Comparison of ENCODE assay signal across 1 cellular context in the genomic region with DNA sequence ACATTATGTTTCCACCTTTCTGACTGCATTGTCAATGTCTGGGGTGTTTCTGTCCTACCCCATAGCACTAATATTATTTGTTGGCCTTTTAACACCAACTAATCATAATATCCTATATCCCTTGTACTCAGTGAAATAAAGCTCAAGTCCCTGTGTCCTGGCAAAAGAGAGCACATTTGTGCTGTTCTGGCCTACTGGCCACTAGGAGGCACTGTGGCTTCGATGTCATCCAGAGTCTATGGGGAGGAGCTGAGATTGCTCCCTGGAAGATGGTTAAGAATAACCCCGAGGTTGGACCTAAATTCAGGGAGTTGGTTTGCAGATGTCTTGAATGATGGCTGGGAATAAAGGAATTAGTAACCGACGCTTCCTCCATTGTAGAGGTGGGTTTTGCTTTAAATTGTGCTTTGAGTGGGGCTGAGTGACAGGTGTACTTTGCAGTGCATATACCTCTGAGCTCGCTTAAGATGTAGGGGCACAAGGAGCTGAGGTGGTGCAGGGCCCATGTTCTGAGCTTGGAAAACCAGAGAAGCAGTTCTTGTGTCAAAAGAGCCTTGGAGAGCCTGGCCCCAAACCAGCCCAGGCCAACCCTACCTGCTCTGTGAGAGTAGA.
TF ChIP-seq lines count a peak whose summit lies in the region.

No MANE protein-coding gene starts in this region.

TF ChIP-seq in K562, 482 proteins besides CTCF, POLR2A, EP300 and RAD21 (continued from another document):
- TF ChIP-seq ADNP (tag; IDR thresholded peaks at IDR 0.05) (no peak), DEAF1 (CRISPR knock-in tag; IDR thresholded peaks at IDR 0.05) (0 out of 2 replicates have a peak, but pooled peaks have one; percentile 12), CTCFL (IDR thresholded peaks at IDR 0.05; ENCODE audit: borderline replicate concordance, insufficient read depth, low read depth, low read length, poor library complexity, severe bottlenecking) (peak; percentile 24), ARID1B (IDR thresholded peaks at IDR 0.05) (no peak), ZNF589 (CRISPR knock-in tag; IDR thresholded peaks at IDR 0.05; ENCODE audit: low read depth) (no peak), KLF16 (IDR thresholded peaks at IDR 0.05) (peak; percentile 73), MECOM (CRISPR knock-in tag; IDR thresholded peaks at IDR 0.05) (no peak), ELF2 (CRISPR knock-in tag; IDR thresholded peaks at IDR 0.05) (no peak)
- TF ChIP-seq, protein P1, sequence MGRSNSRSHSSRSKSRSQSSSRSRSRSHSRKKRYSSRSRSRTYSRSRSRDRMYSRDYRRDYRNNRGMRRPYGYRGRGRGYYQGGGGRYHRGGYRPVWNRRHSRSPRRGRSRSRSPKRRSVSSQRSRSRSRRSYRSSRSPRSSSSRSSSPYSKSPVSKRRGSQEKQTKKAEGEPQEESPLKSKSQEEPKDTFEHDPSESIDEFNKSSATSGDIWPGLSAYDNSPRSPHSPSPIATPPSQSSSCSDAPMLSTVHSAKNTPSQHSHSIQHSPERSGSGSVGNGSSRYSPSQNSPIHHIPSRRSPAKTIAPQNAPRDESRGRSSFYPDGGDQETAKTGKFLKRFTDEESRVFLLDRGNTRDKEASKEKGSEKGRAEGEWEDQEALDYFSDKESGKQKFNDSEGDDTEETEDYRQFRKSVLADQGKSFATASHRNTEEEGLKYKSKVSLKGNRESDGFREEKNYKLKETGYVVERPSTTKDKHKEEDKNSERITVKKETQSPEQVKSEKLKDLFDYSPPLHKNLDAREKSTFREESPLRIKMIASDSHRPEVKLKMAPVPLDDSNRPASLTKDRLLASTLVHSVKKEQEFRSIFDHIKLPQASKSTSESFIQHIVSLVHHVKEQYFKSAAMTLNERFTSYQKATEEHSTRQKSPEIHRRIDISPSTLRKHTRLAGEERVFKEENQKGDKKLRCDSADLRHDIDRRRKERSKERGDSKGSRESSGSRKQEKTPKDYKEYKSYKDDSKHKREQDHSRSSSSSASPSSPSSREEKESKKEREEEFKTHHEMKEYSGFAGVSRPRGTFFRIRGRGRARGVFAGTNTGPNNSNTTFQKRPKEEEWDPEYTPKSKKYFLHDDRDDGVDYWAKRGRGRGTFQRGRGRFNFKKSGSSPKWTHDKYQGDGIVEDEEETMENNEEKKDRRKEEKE (IDR thresholded peaks at IDR 0.05; ENCODE audit: borderline replicate concordance in 1 of 2, control insufficient read depth in 1 of 2, low read depth in 2 of 2, low read length in 1 of 2), result no peak
